In genomic region chr11:112728288-112728687, GRCh38 we compare ENCODE assay signal across 20 cellular contexts.
DNase-seq lines count a peak whose midpoint lies in the region; ATAC-seq and TF ChIP-seq lines count a peak whose summit lies in the region.
"Had no signal": no experiment of that assay in that cellular context is flagged by ENCODE, and none has a peak within 500 bp of the region (broad histone marks: within the 10 kb centered on the region; RNA-seq: fewer than 3 reads in every experiment).

No MANE protein-coding gene starts in this region.

- ATAC-seq in left ventricle myocardium superior (no peak), GM18519 (IDR thresholded peaks at IDR 0.05; ENCODE audit: low FRiP score, unreplicated experiment) (no peak)
- ATAC-seq: A549, GM23338, HCT116 had no signal

- 94% methylated on average over 1 of the region's 2 CpGs for WGBS in esophagus muscularis mucosa
- no CpG with 5 or more reads among the region's 2 CpGs for WGBS in trophoblast cell (ENCODE audit: extremely low coverage, insufficient coverage, insufficient read length)

- no peak overlapping the region for H3K4ac ChIP-seq in trophoblast cell (ENCODE audit: low read depth, low read length)

- H3K79me2 ChIP-seq in trophoblast cell (ENCODE audit: control insufficient read depth, insufficient read depth, low read length, poor library complexity) (no peaks in the 10 kb centered on the region), MM.1S (ENCODE audit: low read length) (no peaks in the 10 kb centered on the region)

- no peak overlapping the region for H4K12ac ChIP-seq in trophoblast cell (ENCODE audit: low read depth, low read length)

- H3K36me3 ChIP-seq in right atrium auricular region, result no peaks in the 10 kb centered on the region
- no peaks in the 10 kb centered on the region for H3K36me3 ChIP-seq in esophagus muscularis mucosa
- no peaks in the 10 kb centered on the region for H3K36me3 ChIP-seq in trophoblast cell (ENCODE audit: control insufficient read depth in 1 of 2, insufficient read depth in 2 of 2, low read length in 2 of 2)
- H3K36me3 ChIP-seq in MM.1S (replicated peaks; ENCODE audit: insufficient read depth, low read length), result no peaks in the 10 kb centered on the region
- H3K36me3 ChIP-seq: BE2C; BLaER1 treated with 17β-estradiol and CSF1 and Interleukin-3, amounts not matched to agents 10 nM and 100 nM had no signal

- H2BK120ac ChIP-seq in trophoblast cell (ENCODE audit: insufficient read depth, low read length, poor library complexity), result no peak overlapping the region

- H3K4me2 ChIP-seq in trophoblast cell (ENCODE audit: low read length) (no peak overlapping the region), MM.1S (ENCODE audit: low read depth, low read length) (no peak overlapping the region)
- H3K4me2 ChIP-seq: A549, GM23338 had no signal

- H2BK5ac ChIP-seq in trophoblast cell (ENCODE audit: low read depth, low read length, poor library complexity), result no peak overlapping the region

- no peak overlapping the region for H4K8ac ChIP-seq in trophoblast cell (ENCODE audit: low read depth, low read length)

- H2AFZ ChIP-seq in trophoblast cell (ENCODE audit: insufficient read depth, low read length, poor library complexity) (no peak overlapping the region), MM.1S (ENCODE audit: low read length) (no peak overlapping the region)
- H2AFZ ChIP-seq: GM23338 had no signal

- H2AK5ac ChIP-seq in trophoblast cell (ENCODE audit: low read length), result no peak overlapping the region

- TF ChIP-seq CTCF in right atrium auricular region (IDR thresholded peaks at IDR 0.05) (no peak), esophagus muscularis mucosa (IDR thresholded peaks at IDR 0.05) (no peak), MM.1S (IDR thresholded peaks at IDR 0.05; ENCODE audit: low read length) (no peak)

- peak; percentile 16 for DNase-seq in right atrium auricular region (ENCODE audit: low spot score)
- DNase-seq in left ventricle myocardium superior, result no peak
- peak; percentile 55 for DNase-seq in esophagus muscularis mucosa (ENCODE audit: extremely low spot score)
- no peak for DNase-seq in trophoblast cell
- DNase-seq in NCI-H1694 treated with DMSO at 0.1 percent for 48 hours (lab: John Stamatoyannopoulos, UW), result no peak
- DNase-seq in MM.1S, result no peak
- DNase-seq: 8988T; ACHN; AML-193; BE2C; Caco-2; CD4-positive, alpha-beta T cell; DMS153; DND-41; H9 had no signal

- no peaks in the 10 kb centered on the region for H3K9me3 ChIP-seq in right atrium auricular region
- H3K9me3 ChIP-seq in esophagus muscularis mucosa, result no peaks in the 10 kb centered on the region
- H3K9me3 ChIP-seq in trophoblast cell (ENCODE audit: insufficient read depth, low read depth, low read length), result no peaks in the 10 kb centered on the region
- H3K9me3 ChIP-seq in MM.1S (replicated peaks; ENCODE audit: insufficient read depth, low read length), result no peaks in the 10 kb centered on the region
- H3K9me3 ChIP-seq: A549; BE2C; BLaER1 treated with 17β-estradiol and CSF1 and Interleukin-3, amounts not matched to agents 10 nM and 100 nM; Caco-2 had no signal

- H3K4me1 ChIP-seq in right atrium auricular region (no peaks in the 10 kb centered on the region), esophagus muscularis mucosa (no peaks in the 10 kb centered on the region), trophoblast cell (ENCODE audit: control insufficient read depth in 1 of 2, insufficient read depth in 2 of 2, low read length in 2 of 2) (no peaks in the 10 kb centered on the region), MM.1S (ENCODE audit: low read length) (no peaks in the 10 kb centered on the region)
- H3K4me1 ChIP-seq: A549, Caco-2 had no signal

- H3K23ac ChIP-seq in trophoblast cell (ENCODE audit: low read length), result peak overlapping the region; percentile 86

- no peak overlapping the region for H3K14ac ChIP-seq in trophoblast cell (ENCODE audit: low read length)

- H4K20me1 ChIP-seq in MM.1S (ENCODE audit: insufficient read depth, low read length), result no peaks in the 10 kb centered on the region

- no peaks in the 10 kb centered on the region for H3F3A ChIP-seq in MM.1S (ENCODE audit: insufficient read depth, low read length)

- intact Hi-C loops in left ventricle myocardium superior (cut with micrococcal nuclease), result no loop called here
- intact Hi-C loops in esophagus muscularis mucosa (cut with DNase I), result no loop called here

- H3K9ac ChIP-seq in trophoblast cell (ENCODE audit: low read length) (no peak overlapping the region), MM.1S (ENCODE audit: low read length) (no peak overlapping the region)
- H3K9ac ChIP-seq: BLaER1 treated with 17β-estradiol and CSF1 and Interleukin-3, amounts not matched to agents 10 nM and 100 nM had no signal

- H3K27me3 ChIP-seq in right atrium auricular region, result no peaks in the 10 kb centered on the region
- peaks cover 0 to 21% (median 0%) of the 10 kb centered on the region in 4 donors for H3K27me3 ChIP-seq in esophagus muscularis mucosa
- no peaks in the 10 kb centered on the region for H3K27me3 ChIP-seq in trophoblast cell (ENCODE audit: insufficient read depth, low read length)
- no peaks in the 10 kb centered on the region for H3K27me3 ChIP-seq in MM.1S (replicated peaks; ENCODE audit: insufficient read depth, low read length)
- H3K27me3 ChIP-seq: BE2C; BLaER1 treated with 17β-estradiol and CSF1 and Interleukin-3, amounts not matched to agents 10 nM and 100 nM had no signal

- no peak for TF ChIP-seq POLR2A in esophagus muscularis mucosa (IDR thresholded peaks at IDR 0.05; ENCODE audit: low read depth)

- H3K9me2 ChIP-seq in MM.1S (replicated peaks; ENCODE audit: insufficient read depth, low read length), result no peaks in the 10 kb centered on the region

- H3K4me3 ChIP-seq in right atrium auricular region (no peak overlapping the region), esophagus muscularis mucosa (no peak overlapping the region), trophoblast cell (ENCODE audit: low read depth, low read length) (no peak overlapping the region), MM.1S (ENCODE audit: low read length) (no peak overlapping the region)
- H3K4me3 ChIP-seq: A549; BLaER1 treated with 17β-estradiol and CSF1 and Interleukin-3, amounts not matched to agents 10 nM and 100 nM; GM23338 had no signal

- no peak overlapping the region for H4K91ac ChIP-seq in trophoblast cell (ENCODE audit: low read depth, low read length)

- H3K79me1 ChIP-seq in trophoblast cell (ENCODE audit: low read length), result no peaks in the 10 kb centered on the region

- TF ChIP-seq EP300 in esophagus muscularis mucosa (IDR thresholded peaks at IDR 0.05), result no peak

- no peak overlapping the region for H2BK12ac ChIP-seq in trophoblast cell (ENCODE audit: low read length)

- H3K27ac ChIP-seq in right atrium auricular region (no peak overlapping the region), esophagus muscularis mucosa (replicated peaks in 1 of 4) (no peak overlapping the region), trophoblast cell (ENCODE audit: low read depth, low read length) (no peak overlapping the region), MM.1S (ENCODE audit: low read length) (no peak overlapping the region)
- H3K27ac ChIP-seq: A549; BLaER1 treated with 17β-estradiol and CSF1 and Interleukin-3, amounts not matched to agents 10 nM and 100 nM had no signal

- no peak overlapping the region for H3K18ac ChIP-seq in trophoblast cell (ENCODE audit: low read length)

Comparison
In these comparisons a context has a peak if more than half of its experiments do, and no peak if none do; other contexts are left out.
1. DNase-seq: peak in right atrium auricular region (single experiment) and esophagus muscularis mucosa (single experiment); none in left ventricle myocardium superior (single experiment), trophoblast cell (0 of 2), NCI-H1694 treated with DMSO at 0.1 percent for 48 hours (single experiment) and MM.1S (single experiment).